1 cellular context compared by ENCODE assay signal in the genomic region with DNA sequence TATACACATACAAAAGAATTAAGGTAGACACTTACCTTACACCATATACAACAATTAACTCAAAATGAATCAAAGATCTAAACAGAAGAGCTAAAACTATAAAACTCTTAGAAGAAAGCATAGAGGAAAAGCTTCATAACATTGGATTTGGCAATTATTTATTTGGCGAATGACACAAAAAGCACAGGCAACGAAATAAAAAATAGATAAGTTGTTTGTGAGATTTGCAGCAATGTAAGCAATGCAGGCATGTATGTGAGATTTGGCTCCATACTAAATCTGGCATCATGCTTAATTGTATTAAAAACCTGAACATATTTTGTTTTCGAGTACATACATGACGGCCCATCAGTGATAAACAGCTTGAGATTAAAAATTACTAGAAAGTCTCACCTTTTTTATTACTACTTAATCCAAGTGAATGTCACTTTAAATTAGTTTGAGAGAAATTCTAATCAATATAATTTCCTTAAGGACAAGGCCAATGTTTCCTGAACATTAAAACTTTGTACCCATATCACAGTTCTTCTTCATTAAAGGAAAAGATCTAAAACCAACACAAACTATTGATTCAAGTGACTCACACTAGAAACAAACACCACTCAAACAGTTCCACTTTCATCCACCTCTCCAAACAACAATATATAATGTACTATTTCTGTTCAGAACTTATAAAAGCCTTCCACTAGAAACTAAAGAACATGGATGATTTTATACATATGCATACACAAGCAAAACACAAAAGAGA.
TF ChIP-seq lines count a peak whose summit lies in the region.

No MANE protein-coding gene starts in this region.

TF ChIP-seq in HepG2, 621 proteins besides CTCF, POLR2A, EP300 and RAD21 (continued from another document and continues in another):
- TF ChIP-seq ARNTL (CRISPR knock-in tag; IDR thresholded peaks at IDR 0.05) (no peak), SOX13 (IDR thresholded peaks at IDR 0.05) (no peak), SOX13 (CRISPR knock-in tag; conservative IDR thresholded peaks at IDR 0.05 in 1 of 2, IDR thresholded peaks at IDR 0.05 in 1 of 2) (peak in 1 of 2 experiments; percentile 33; a peak in 1 of 4 replicates), IRX3 (CRISPR knock-in tag; IDR thresholded peaks at IDR 0.05; ENCODE audit: borderline replicate concordance, low read depth) (no peak), POGZ (CRISPR knock-in tag; IDR thresholded peaks at IDR 0.05) (no peak), ZNF567 (CRISPR knock-in tag; IDR thresholded peaks at IDR 0.05; ENCODE audit: borderline replicate concordance) (no peak), CBX2 (IDR thresholded peaks at IDR 0.05; ENCODE audit: low read depth, low read length) (no peak), CBX2 (CRISPR knock-in tag; IDR thresholded peaks at IDR 0.05; ENCODE audit: low read depth) (no peak), CBX5 (CRISPR knock-in tag; IDR thresholded peaks at IDR 0.05; ENCODE audit: borderline replicate concordance) (no peak), MXD4 (CRISPR knock-in tag; IDR thresholded peaks at IDR 0.05) (no peak), SMC3 (IDR thresholded peaks at IDR 0.05; ENCODE audit: low read length) (no peak), CREB1 (IDR thresholded peaks at IDR 0.05) (no peak), CREB1 (CRISPR knock-in tag; IDR thresholded peaks at IDR 0.05) (peak; percentile 57), ZFP36L2 (CRISPR knock-in tag; IDR thresholded peaks at IDR 0.05) (no peak), ZNF441 (CRISPR knock-in tag; IDR thresholded peaks at IDR 0.05; ENCODE audit: borderline replicate concordance) (no peak), NFKBIZ (CRISPR knock-in tag; IDR thresholded peaks at IDR 0.05) (no peak), HES4 (CRISPR knock-in tag; IDR thresholded peaks at IDR 0.05; ENCODE audit: borderline replicate concordance) (no peak), TCF7L2 (IDR thresholded peaks at IDR 0.05; ENCODE audit: low read depth, low read length) (no peak), NFIC (IDR thresholded peaks at IDR 0.05; ENCODE audit: low read length) (peak; percentile 70; the same call in 1 of the 2 replicates), GABPA (IDR thresholded peaks at IDR 0.05; ENCODE audit: low read depth, low read length) (no peak), GABPA (CRISPR knock-in tag; IDR thresholded peaks at IDR 0.05; ENCODE audit: low read depth) (no peak), SIX1 (CRISPR knock-in tag; IDR thresholded peaks at IDR 0.05; ENCODE audit: borderline replicate concordance) (peak; percentile 18; the same call in 1 of the 2 replicates), TEAD2 (CRISPR knock-in tag; IDR thresholded peaks at IDR 0.05) (no peak), DNMT1 (CRISPR knock-in tag; IDR thresholded peaks at IDR 0.05) (no peak), ZNF382 (CRISPR knock-in tag; IDR thresholded peaks at IDR 0.05; ENCODE audit: borderline replicate concordance) (no peak), ZNF20 (CRISPR knock-in tag; IDR thresholded peaks at IDR 0.05) (no peak), ZNF775 (CRISPR knock-in tag; IDR thresholded peaks at IDR 0.05; ENCODE audit: borderline replicate concordance) (no peak), EED (CRISPR knock-in tag; IDR thresholded peaks at IDR 0.05) (no peak), NCOA2 (CRISPR knock-in tag; IDR thresholded peaks at IDR 0.05) (0 out of 2 replicates have a peak, but pooled peaks have one; percentile 31), RARG (CRISPR knock-in tag; IDR thresholded peaks at IDR 0.05; ENCODE audit: low read depth) (no peak), FOXA1 (IDR thresholded peaks at IDR 0.05) (peak; percentile 78), FOXA1 (CRISPR knock-in tag; IDR thresholded peaks at IDR 0.05) (0 out of 2 replicates have a peak, but pooled peaks have one; percentile 20)
- TF ChIP-seq, protein P1, sequence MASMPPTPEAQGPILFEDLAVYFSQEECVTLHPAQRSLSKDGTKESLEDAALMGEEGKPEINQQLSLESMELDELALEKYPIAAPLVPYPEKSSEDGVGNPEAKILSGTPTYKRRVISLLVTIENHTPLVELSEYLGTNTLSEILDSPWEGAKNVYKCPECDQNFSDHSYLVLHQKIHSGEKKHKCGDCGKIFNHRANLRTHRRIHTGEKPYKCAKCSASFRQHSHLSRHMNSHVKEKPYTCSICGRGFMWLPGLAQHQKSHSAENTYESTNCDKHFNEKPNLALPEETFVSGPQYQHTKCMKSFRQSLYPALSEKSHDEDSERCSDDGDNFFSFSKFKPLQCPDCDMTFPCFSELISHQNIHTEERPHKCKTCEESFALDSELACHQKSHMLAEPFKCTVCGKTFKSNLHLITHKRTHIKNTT (CRISPR knock-in tag; IDR thresholded peaks at IDR 0.05) = no peak
- TF ChIP-seq, protein P2, sequence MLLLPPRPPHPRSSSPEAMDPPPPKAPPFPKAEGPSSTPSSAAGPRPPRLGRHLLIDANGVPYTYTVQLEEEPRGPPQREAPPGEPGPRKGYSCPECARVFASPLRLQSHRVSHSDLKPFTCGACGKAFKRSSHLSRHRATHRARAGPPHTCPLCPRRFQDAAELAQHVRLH (CRISPR knock-in tag; IDR thresholded peaks at IDR 0.05; ENCODE audit: borderline replicate concordance, low read depth) = no peak
- TF ChIP-seq, protein P3, sequence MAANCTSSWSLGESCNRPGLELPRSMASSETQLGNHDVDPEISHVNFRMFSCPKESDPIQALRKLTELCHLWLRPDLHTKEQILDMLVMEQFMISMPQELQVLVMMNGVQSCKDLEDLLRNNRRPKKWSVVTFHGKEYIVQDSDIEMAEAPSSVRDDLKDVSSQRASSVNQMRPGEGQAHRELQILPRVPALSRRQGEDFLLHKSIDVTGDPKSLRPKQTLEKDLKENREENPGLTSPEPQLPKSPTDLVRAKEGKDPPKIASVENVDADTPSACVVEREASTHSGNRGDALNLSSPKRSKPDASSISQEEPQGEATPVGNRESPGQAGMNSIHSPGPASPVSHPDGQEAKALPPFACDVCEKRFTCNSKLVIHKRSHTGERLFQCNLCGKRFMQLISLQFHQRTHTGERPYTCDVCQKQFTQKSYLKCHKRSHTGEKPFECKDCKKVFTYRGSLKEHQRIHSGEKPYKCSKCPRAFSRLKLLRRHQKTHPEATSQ (CRISPR knock-in tag; IDR thresholded peaks at IDR 0.05; ENCODE audit: borderline replicate concordance) = no peak
- TF ChIP-seq, protein P4, sequence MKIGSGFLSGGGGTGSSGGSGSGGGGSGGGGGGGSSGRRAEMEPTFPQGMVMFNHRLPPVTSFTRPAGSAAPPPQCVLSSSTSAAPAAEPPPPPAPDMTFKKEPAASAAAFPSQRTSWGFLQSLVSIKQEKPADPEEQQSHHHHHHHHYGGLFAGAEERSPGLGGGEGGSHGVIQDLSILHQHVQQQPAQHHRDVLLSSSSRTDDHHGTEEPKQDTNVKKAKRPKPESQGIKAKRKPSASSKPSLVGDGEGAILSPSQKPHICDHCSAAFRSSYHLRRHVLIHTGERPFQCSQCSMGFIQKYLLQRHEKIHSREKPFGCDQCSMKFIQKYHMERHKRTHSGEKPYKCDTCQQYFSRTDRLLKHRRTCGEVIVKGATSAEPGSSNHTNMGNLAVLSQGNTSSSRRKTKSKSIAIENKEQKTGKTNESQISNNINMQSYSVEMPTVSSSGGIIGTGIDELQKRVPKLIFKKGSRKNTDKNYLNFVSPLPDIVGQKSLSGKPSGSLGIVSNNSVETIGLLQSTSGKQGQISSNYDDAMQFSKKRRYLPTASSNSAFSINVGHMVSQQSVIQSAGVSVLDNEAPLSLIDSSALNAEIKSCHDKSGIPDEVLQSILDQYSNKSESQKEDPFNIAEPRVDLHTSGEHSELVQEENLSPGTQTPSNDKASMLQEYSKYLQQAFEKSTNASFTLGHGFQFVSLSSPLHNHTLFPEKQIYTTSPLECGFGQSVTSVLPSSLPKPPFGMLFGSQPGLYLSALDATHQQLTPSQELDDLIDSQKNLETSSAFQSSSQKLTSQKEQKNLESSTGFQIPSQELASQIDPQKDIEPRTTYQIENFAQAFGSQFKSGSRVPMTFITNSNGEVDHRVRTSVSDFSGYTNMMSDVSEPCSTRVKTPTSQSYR (CRISPR knock-in tag; IDR thresholded peaks at IDR 0.05; ENCODE audit: borderline replicate concordance) = no peak
- TF ChIP-seq, protein P5, sequence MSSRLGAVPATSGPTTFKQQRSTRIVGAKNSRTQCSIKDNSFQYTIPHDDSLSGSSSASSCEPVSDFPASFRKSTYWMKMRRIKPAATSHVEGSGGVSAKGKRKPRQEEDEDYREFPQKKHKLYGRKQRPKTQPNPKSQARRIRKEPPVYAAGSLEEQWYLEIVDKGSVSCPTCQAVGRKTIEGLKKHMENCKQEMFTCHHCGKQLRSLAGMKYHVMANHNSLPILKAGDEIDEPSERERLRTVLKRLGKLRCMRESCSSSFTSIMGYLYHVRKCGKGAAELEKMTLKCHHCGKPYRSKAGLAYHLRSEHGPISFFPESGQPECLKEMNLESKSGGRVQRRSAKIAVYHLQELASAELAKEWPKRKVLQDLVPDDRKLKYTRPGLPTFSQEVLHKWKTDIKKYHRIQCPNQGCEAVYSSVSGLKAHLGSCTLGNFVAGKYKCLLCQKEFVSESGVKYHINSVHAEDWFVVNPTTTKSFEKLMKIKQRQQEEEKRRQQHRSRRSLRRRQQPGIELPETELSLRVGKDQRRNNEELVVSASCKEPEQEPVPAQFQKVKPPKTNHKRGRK (CRISPR knock-in tag; IDR thresholded peaks at IDR 0.05) = no peak
- TF ChIP-seq, protein P6, sequence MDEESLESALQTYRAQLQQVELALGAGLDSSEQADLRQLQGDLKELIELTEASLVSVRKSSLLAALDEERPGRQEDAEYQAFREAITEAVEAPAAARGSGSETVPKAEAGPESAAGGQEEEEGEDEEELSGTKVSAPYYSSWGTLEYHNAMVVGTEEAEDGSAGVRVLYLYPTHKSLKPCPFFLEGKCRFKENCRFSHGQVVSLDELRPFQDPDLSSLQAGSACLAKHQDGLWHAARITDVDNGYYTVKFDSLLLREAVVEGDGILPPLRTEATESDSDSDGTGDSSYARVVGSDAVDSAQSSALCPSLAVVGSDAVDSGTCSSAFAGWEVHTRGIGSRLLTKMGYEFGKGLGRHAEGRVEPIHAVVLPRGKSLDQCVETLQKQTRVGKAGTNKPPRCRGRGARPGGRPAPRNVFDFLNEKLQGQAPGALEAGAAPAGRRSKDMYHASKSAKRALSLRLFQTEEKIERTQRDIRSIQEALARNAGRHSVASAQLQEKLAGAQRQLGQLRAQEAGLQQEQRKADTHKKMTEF (CRISPR knock-in tag; IDR thresholded peaks at IDR 0.05) = 0 out of 2 replicates have a peak, but pooled peaks have one; percentile 33
- TF ChIP-seq, protein P7, sequence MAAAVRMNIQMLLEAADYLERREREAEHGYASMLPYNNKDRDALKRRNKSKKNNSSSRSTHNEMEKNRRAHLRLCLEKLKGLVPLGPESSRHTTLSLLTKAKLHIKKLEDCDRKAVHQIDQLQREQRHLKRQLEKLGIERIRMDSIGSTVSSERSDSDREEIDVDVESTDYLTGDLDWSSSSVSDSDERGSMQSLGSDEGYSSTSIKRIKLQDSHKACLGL (CRISPR knock-in tag; IDR thresholded peaks at IDR 0.05) = no peak
- TF ChIP-seq, protein P8, sequence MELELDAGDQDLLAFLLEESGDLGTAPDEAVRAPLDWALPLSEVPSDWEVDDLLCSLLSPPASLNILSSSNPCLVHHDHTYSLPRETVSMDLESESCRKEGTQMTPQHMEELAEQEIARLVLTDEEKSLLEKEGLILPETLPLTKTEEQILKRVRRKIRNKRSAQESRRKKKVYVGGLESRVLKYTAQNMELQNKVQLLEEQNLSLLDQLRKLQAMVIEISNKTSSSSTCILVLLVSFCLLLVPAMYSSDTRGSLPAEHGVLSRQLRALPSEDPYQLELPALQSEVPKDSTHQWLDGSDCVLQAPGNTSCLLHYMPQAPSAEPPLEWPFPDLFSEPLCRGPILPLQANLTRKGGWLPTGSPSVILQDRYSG (CRISPR knock-in tag; IDR thresholded peaks at IDR 0.05) = no peak
- TF ChIP-seq, protein P9, sequence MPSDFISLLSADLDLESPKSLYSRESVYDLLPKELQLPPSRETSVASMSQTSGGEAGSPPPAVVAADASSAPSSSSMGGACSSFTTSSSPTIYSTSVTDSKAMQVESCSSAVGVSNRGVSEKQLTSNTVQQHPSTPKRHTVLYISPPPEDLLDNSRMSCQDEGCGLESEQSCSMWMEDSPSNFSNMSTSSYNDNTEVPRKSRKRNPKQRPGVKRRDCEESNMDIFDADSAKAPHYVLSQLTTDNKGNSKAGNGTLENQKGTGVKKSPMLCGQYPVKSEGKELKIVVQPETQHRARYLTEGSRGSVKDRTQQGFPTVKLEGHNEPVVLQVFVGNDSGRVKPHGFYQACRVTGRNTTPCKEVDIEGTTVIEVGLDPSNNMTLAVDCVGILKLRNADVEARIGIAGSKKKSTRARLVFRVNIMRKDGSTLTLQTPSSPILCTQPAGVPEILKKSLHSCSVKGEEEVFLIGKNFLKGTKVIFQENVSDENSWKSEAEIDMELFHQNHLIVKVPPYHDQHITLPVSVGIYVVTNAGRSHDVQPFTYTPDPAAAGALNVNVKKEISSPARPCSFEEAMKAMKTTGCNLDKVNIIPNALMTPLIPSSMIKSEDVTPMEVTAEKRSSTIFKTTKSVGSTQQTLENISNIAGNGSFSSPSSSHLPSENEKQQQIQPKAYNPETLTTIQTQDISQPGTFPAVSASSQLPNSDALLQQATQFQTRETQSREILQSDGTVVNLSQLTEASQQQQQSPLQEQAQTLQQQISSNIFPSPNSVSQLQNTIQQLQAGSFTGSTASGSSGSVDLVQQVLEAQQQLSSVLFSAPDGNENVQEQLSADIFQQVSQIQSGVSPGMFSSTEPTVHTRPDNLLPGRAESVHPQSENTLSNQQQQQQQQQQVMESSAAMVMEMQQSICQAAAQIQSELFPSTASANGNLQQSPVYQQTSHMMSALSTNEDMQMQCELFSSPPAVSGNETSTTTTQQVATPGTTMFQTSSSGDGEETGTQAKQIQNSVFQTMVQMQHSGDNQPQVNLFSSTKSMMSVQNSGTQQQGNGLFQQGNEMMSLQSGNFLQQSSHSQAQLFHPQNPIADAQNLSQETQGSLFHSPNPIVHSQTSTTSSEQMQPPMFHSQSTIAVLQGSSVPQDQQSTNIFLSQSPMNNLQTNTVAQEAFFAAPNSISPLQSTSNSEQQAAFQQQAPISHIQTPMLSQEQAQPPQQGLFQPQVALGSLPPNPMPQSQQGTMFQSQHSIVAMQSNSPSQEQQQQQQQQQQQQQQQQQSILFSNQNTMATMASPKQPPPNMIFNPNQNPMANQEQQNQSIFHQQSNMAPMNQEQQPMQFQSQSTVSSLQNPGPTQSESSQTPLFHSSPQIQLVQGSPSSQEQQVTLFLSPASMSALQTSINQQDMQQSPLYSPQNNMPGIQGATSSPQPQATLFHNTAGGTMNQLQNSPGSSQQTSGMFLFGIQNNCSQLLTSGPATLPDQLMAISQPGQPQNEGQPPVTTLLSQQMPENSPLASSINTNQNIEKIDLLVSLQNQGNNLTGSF (CRISPR knock-in tag; IDR thresholded peaks at IDR 0.05) = no peak
- TF ChIP-seq, protein P10, sequence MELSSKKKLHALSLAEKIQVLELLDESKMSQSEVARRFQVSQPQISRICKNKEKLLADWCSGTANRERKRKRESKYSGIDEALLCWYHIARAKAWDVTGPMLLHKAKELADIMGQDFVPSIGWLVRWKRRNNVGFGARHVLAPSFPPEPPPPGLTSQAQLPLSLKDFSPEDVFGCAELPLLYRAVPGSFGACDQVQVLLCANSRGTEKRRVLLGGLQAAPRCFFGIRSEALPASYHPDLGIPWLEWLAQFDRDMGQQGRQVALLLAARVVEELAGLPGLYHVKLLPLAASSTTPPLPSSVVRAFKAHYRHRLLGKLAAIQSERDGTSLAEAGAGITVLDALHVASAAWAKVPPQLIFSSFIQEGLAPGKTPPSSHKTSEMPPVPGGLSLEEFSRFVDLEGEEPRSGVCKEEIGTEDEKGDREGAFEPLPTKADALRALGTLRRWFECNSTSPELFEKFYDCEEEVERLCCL (CRISPR knock-in tag; IDR thresholded peaks at IDR 0.05; ENCODE audit: borderline replicate concordance) = no peak
- TF ChIP-seq, protein P11, sequence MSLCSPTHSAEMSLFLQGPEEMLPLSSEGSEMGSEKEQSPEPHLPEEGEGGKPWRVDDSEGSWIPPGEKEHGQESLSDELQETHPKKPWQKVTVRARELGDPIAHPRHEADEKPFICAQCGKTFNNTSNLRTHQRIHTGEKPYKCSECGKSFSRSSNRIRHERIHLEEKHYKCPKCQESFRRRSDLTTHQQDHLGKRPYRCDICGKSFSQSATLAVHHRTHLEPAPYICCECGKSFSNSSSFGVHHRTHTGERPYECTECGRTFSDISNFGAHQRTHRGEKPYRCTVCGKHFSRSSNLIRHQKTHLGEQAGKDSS (CRISPR knock-in tag; IDR thresholded peaks at IDR 0.05; ENCODE audit: borderline replicate concordance, low read depth) = no peak
